11 cellular contexts compared by ENCODE assay signal in the genomic region with DNA sequence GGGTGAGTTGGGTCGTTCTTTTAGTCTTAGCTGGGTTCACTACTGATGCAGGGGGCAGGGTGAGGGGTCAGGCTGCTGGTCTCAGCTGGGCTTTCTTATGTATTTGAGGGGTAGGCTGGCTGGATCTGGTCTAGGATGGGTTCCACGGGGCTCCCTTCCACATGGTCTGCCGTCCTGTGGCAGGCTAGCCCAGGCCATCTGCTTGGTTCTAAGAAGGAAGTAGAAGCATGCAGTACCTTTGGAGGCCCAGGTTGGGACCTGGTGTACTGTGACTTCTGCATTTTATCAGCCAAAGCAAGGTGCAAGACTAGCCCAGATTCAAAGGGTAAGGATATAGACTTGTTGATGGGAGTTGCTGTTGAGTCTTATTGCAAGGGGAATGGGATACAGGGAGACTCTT. TPM values are rescaled to one million over a fixed set of nuclear protein-coding genes. Genes with fewer than 3 reads are reported as not detected.
A peak's percentile ranks its signal among the peaks of the same experiment; 100 is the strongest.
DNase-seq lines count a peak whose midpoint lies in the region; ATAC-seq and TF ChIP-seq lines count a peak whose summit lies in the region.
"Had no signal": no experiment of that assay in that cellular context is flagged by ENCODE, and none has a peak within 500 bp of the region (broad histone marks: within the 10 kb centered on the region; RNA-seq: fewer than 3 reads in every experiment).

No MANE protein-coding gene starts in this region.

- peaks cover 29 to 67% (median 50%) of the 10 kb centered on the region in 6 donors for H3K4me1 ChIP-seq in spleen

- H3K36me3 ChIP-seq in spleen = peaks cover 0 to 5% (median 0%) of the 10 kb centered on the region in 6 donors
- H3K36me3 ChIP-seq: ovary had no signal

- peak overlapping the region; percentile 43 for H3K4me3 Mint-ChIP-seq in activated T-cell treated with anti-CD3 and anti-CD28 coated beads, Interleukin-2, amount 50 U/mL, for 24 hours
- H3K4me3 Mint-ChIP-seq in activated CD4-positive, alpha-beta memory T cell treated with anti-CD3 and anti-CD28 coated beads, Interleukin-2, amount 10 ng/mL, durations not matched to agents 7 days and 5 days = no peak overlapping the region

- no peak for DNase-seq in activated T-cell treated with anti-CD3 and anti-CD28 coated beads, Interleukin-2, amount 50 U/mL, for 24 hours
- DNase-seq in activated T-cell treated with anti-CD3 and anti-CD28 coated beads for 4 hours = no peak
- DNase-seq in activated CD4-positive, alpha-beta memory T cell treated with anti-CD3 and anti-CD28 coated beads, Interleukin-2, amount 10 ng/mL, durations not matched to agents 7 days and 5 days = no peak
- peak; percentile 80 for DNase-seq in spleen
- DNase-seq in amygdala (lab: John Stamatoyannopoulos, UW) = no peak
- DNase-seq in medulla oblongata (ENCODE audit: extremely low spot score) = no peak
- DNase-seq: erythroblast, ovary had no signal

- H3K27me3 Mint-ChIP-seq in activated T-cell treated with anti-CD3 and anti-CD28 coated beads, Interleukin-2, amount 50 U/mL, for 24 hours = no peaks in the 10 kb centered on the region
- H3K27me3 Mint-ChIP-seq in activated CD4-positive, alpha-beta memory T cell treated with anti-CD3 and anti-CD28 coated beads, Interleukin-2, amount 10 ng/mL, durations not matched to agents 7 days and 5 days = no peaks in the 10 kb centered on the region

- CTCF ChIA-PET in activated CD4-positive, alpha-beta memory T cell treated with anti-CD3 and anti-CD28 coated beads, Interleukin-2, amount 10 ng/mL, durations not matched to agents 7 days and 5 days (lab: Charles Lee) = interaction anchor here (0.6 to 4.9 kb wide), 9 partner anchors 10 to 924 kb away, joined by 3 to 30 read pairs (median 4); no protein-coding TSS in a partner anchor

- no peak for TF ChIP-seq CTCF in spleen (IDR thresholded peaks at IDR 0.05 in 8 of 11, conservative IDR thresholded peaks at IDR 0.05 in 3 of 11)

- H3K4me1 Mint-ChIP-seq in activated T-cell treated with anti-CD3 and anti-CD28 coated beads, Interleukin-2, amount 50 U/mL, for 24 hours (ENCODE audit: low read depth) = peaks cover 70% of the 10 kb centered on the region
- H3K4me1 Mint-ChIP-seq in activated CD4-positive, alpha-beta memory T cell treated with anti-CD3 and anti-CD28 coated beads, Interleukin-2, amount 10 ng/mL, durations not matched to agents 7 days and 5 days = peaks cover 46% of the 10 kb centered on the region

- intact Hi-C loops in spleen (cut with DNase I; ENCODE audit: low total_unique reads) = no loop called here

- peaks cover 0 to 5% (median 0%) of the 10 kb centered on the region in 8 donors for H3K9me3 ChIP-seq in spleen
- H3K9me3 ChIP-seq: ovary had no signal

- H3K27me3 ChIP-seq in spleen (replicated peaks in 1 of 7) = no peaks in the 10 kb centered on the region
- H3K27me3 ChIP-seq: ovary had no signal

- TF ChIP-seq POLR2A in spleen (IDR thresholded peaks at IDR 0.05) = no peak

- H3K36me3 Mint-ChIP-seq in activated T-cell treated with anti-CD3 and anti-CD28 coated beads, Interleukin-2, amount 50 U/mL, for 24 hours (ENCODE audit: low read depth) = peaks cover 7% of the 10 kb centered on the region
- peaks cover 10% of the 10 kb centered on the region for H3K36me3 Mint-ChIP-seq in activated CD4-positive, alpha-beta memory T cell treated with anti-CD3 and anti-CD28 coated beads, Interleukin-2, amount 10 ng/mL, durations not matched to agents 7 days and 5 days (ENCODE audit: low read depth)

- no peaks in the 10 kb centered on the region for H3K9me3 Mint-ChIP-seq in activated T-cell treated with anti-CD3 and anti-CD28 coated beads, Interleukin-2, amount 50 U/mL, for 24 hours
- H3K9me3 Mint-ChIP-seq in activated CD4-positive, alpha-beta memory T cell treated with anti-CD3 and anti-CD28 coated beads, Interleukin-2, amount 10 ng/mL, durations not matched to agents 7 days and 5 days = peaks cover 2% of the 10 kb centered on the region

- peak overlapping the region; percentile 57 to 86 (median 62) for H3K27ac ChIP-seq in spleen
- H3K27ac ChIP-seq: ovary, VCaP had no signal

- WGBS in spleen, 5 donors = 49 to 80% (median 59%) methylated on average over 1 to 3 of the region's 3 CpGs

- ATAC-seq in HG02981 (IDR thresholded peaks at IDR 0.05; ENCODE audit: unreplicated experiment) (peak; percentile 32), GM18519 (IDR thresholded peaks at IDR 0.05; ENCODE audit: low FRiP score, unreplicated experiment) (no peak)

- H3K27ac Mint-ChIP-seq in activated T-cell treated with anti-CD3 and anti-CD28 coated beads, Interleukin-2, amount 50 U/mL, for 24 hours = peak overlapping the region; percentile 93
- H3K27ac Mint-ChIP-seq in activated CD4-positive, alpha-beta memory T cell treated with anti-CD3 and anti-CD28 coated beads, Interleukin-2, amount 10 ng/mL, durations not matched to agents 7 days and 5 days = peak overlapping the region; percentile 16

- H3K4me3 ChIP-seq in spleen = peak overlapping the region in 1 of 8 donors; percentile 44
- H3K4me3 ChIP-seq: ovary had no signal

- POLR2A ChIA-PET in activated CD4-positive, alpha-beta memory T cell treated with anti-CD3 and anti-CD28 coated beads, Interleukin-2, amount 10 ng/mL, durations not matched to agents 7 days and 5 days (lab: Charles Lee) = interaction anchor here (1.0 to 4.0 kb wide), 2 partner anchors 12 to 100 kb away, joined by 3 to 21 read pairs; no protein-coding TSS in a partner anchor

RNA-seq across cellular contexts. Expression of a gene that starts 35.5 kb away (rescaled TPM):
- total RNA-seq in activated CD4-positive, alpha-beta memory T cell treated with anti-CD3 and anti-CD28 coated beads, Interleukin-2, amount 10 ng/mL, durations not matched to agents 7 days and 5 days = 10 to 100 TPM; 44.5 to 44.9 TPM
- total RNA-seq in spleen = 100 to 1,000 TPM in 4 of 7 donors, 10 to 100 TPM in 3; 81.0 to 110 (median 101) TPM
- polyA plus RNA-seq in spleen = 10 to 100 TPM; 11.2 to 17.5 (median 14.4) TPM
